8 cellular contexts compared by ENCODE assay signal in genomic region chr19:29211562-29212416, GRCh38. TPM values are rescaled to one million over a fixed set of nuclear protein-coding genes. Genes with fewer than 3 reads are reported as not detected.
A peak's percentile ranks its signal among the peaks of the same experiment; 100 is the strongest.
DNase-seq lines count a peak whose midpoint lies in the region; ATAC-seq and TF ChIP-seq lines count a peak whose summit lies in the region.

No MANE protein-coding gene starts in this region.

- no peak overlapping the region for H2AFZ ChIP-seq in neuron (ENCODE audit: low read depth, low read length)

- POLR2A ChIA-PET in activated CD4-positive, alpha-beta T cell treated with anti-CD3 and anti-CD28 coated beads, Interleukin-2, amount 10 ng/mL, durations not matched to agents 7 days and 5 days (lab: Charles Lee), result no interaction called here

- H3K27me3 ChIP-seq in esophagus squamous epithelium (no peaks in the 10 kb centered on the region), neuron (ENCODE audit: insufficient read depth, low read length) (no peaks in the 10 kb centered on the region)

- H3K4me3 Mint-ChIP-seq in activated CD4-positive, alpha-beta T cell treated with anti-CD3 and anti-CD28 coated beads, Interleukin-2, amount 10 ng/mL, durations not matched to agents 7 days and 5 days, result peak overlapping the region; percentile 90
- H3K4me3 Mint-ChIP-seq in T-helper 17 cell, result peak overlapping the region; percentile 91

- WGBS in esophagus squamous epithelium, 2 donors, result 22 to 25% methylated on average over 18 of the region's 18 CpGs

- H3K9me3 ChIP-seq in T-helper 17 cell (ENCODE audit: control insufficient read depth, low read length, poor library complexity, severe bottlenecking) (no peaks in the 10 kb centered on the region), esophagus squamous epithelium (no peaks in the 10 kb centered on the region), neuron (ENCODE audit: low read length) (peaks cover 3% of the 10 kb centered on the region)

- H3K4me3 ChIP-seq in esophagus squamous epithelium (peak overlapping the region; percentile 74 to 99 (median 91)), neuron (ENCODE audit: low read length) (peak overlapping the region; percentile 84)

- H3K27ac ChIP-seq in esophagus squamous epithelium, result peak overlapping the region; percentile 92 to 98 (median 96)

- no peak for ATAC-seq in T-helper 17 cell
- no peak for ATAC-seq in HG02981 (IDR thresholded peaks at IDR 0.05; ENCODE audit: unreplicated experiment)
- no peak for ATAC-seq in GM19023 (IDR thresholded peaks at IDR 0.05; ENCODE audit: unreplicated experiment)
- no peak for ATAC-seq in HG03108 (IDR thresholded peaks at IDR 0.05; ENCODE audit: unreplicated experiment)

- H3K36me3 ChIP-seq in esophagus squamous epithelium (peaks cover 0 to 15% (median 4%) of the 10 kb centered on the region in 3 donors), neuron (ENCODE audit: insufficient read depth, low read length) (peaks cover 11% of the 10 kb centered on the region)

- no peak for TF ChIP-seq POLR2A in esophagus squamous epithelium (IDR thresholded peaks at IDR 0.05)

- peak; percentile 22 for DNase-seq in activated CD4-positive, alpha-beta T cell treated with anti-CD3 and anti-CD28 coated beads, Interleukin-2, amount 10 ng/mL, durations not matched to agents 7 days and 5 days
- no peak for DNase-seq in activated CD4-positive, alpha-beta T cell treated with anti-CD3 and anti-CD28 coated beads, Interleukin-2, amount 50 U/mL, for 4 hours
- no peak for DNase-seq in T-helper 17 cell
- no peak for DNase-seq in esophagus squamous epithelium (lab: John Stamatoyannopoulos, UW)

- H3K4me1 ChIP-seq in esophagus squamous epithelium (peaks cover 3 to 37% (median 13%) of the 10 kb centered on the region in 3 donors), neuron (ENCODE audit: insufficient read depth, low read length) (peaks cover 13% of the 10 kb centered on the region)

- H3K4me1 Mint-ChIP-seq in activated CD4-positive, alpha-beta T cell treated with anti-CD3 and anti-CD28 coated beads, Interleukin-2, amount 10 ng/mL, durations not matched to agents 7 days and 5 days, result peaks cover 44% of the 10 kb centered on the region
- H3K4me1 Mint-ChIP-seq in T-helper 17 cell, result peaks cover 31% of the 10 kb centered on the region

- peaks cover 37% of the 10 kb centered on the region for H3K36me3 Mint-ChIP-seq in activated CD4-positive, alpha-beta T cell treated with anti-CD3 and anti-CD28 coated beads, Interleukin-2, amount 10 ng/mL, durations not matched to agents 7 days and 5 days (ENCODE audit: low read depth)
- H3K36me3 Mint-ChIP-seq in T-helper 17 cell (ENCODE audit: low read depth), result peaks cover 4% of the 10 kb centered on the region

- intact Hi-C loops in esophagus squamous epithelium (cut with DNase I), result no loop called here

- peak overlapping the region; percentile 98 for H3K27ac Mint-ChIP-seq in activated CD4-positive, alpha-beta T cell treated with anti-CD3 and anti-CD28 coated beads, Interleukin-2, amount 10 ng/mL, durations not matched to agents 7 days and 5 days
- peak overlapping the region; percentile 91 for H3K27ac Mint-ChIP-seq in T-helper 17 cell

- CTCF ChIA-PET in activated CD4-positive, alpha-beta T cell treated with anti-CD3 and anti-CD28 coated beads, Interleukin-2, amount 10 ng/mL, durations not matched to agents 7 days and 5 days (lab: Charles Lee), result no interaction called here

- no peak for TF ChIP-seq CTCF in esophagus squamous epithelium (IDR thresholded peaks at IDR 0.05)

- H3K27me3 Mint-ChIP-seq in activated CD4-positive, alpha-beta T cell treated with anti-CD3 and anti-CD28 coated beads, Interleukin-2, amount 10 ng/mL, durations not matched to agents 7 days and 5 days, result no peaks in the 10 kb centered on the region
- H3K27me3 Mint-ChIP-seq in T-helper 17 cell, result peaks cover 9% of the 10 kb centered on the region

- H3K9me3 Mint-ChIP-seq in activated CD4-positive, alpha-beta T cell treated with anti-CD3 and anti-CD28 coated beads, Interleukin-2, amount 10 ng/mL, durations not matched to agents 7 days and 5 days, result peaks cover 3% of the 10 kb centered on the region

RNA-seq across cellular contexts. Expression of gene UQCRFS1, which starts 1.2 kb away (rescaled TPM):
- total RNA-seq in activated CD4-positive, alpha-beta T cell treated with anti-CD3 and anti-CD28 coated beads, Interleukin-2, amount 10 ng/mL, durations not matched to agents 7 days and 5 days, result 10 to 100 TPM; 29.4 to 29.6 TPM
- total RNA-seq in T-helper 17 cell (10 to 100 TPM; 22.7 to 25.6 TPM), esophagus squamous epithelium (10 to 100 TPM; 23.7 to 41.1 (median 36.9) TPM)
